In genomic region chr18:48312066-48312465, GRCh38 we compare ENCODE assay signal across 20 cellular contexts.
DNase-seq lines count a peak whose midpoint lies in the region; ATAC-seq, FAIRE-seq and TF ChIP-seq lines count a peak whose summit lies in the region.
"Had no signal": no experiment of that assay in that cellular context is flagged by ENCODE, and none has a peak within 500 bp of the region (broad histone marks: within the 10 kb centered on the region; RNA-seq: fewer than 3 reads in every experiment).

No MANE protein-coding gene starts in this region.

- no peak overlapping the region for H4K8ac ChIP-seq in neuronal stem cell (ENCODE audit: low read depth, low read length)

- no peak overlapping the region for H3K4me3 ChIP-seq in bronchial epithelial cell (ENCODE audit: low read depth, low read length)
- H3K4me3 ChIP-seq in neuronal stem cell (ENCODE audit: low read length in 2 of 2): no peak overlapping the region
- no peak overlapping the region for H3K4me3 ChIP-seq in sigmoid colon
- H3K4me3 ChIP-seq: K562 had no signal

- TF ChIP-seq EP300 in sigmoid colon (IDR thresholded peaks at IDR 0.05): no peak

- DNase-seq in stimulated activated naive CD8-positive, alpha-beta T cell treated with anti-CD3 and anti-CD28 coated beads, Interleukin-15, amount 100 ng/mL, for 72 hours: no peak
- no peak for DNase-seq in stimulated activated naive CD8-positive, alpha-beta T cell treated with anti-CD3 and anti-CD28 coated beads, Interleukin-15, Interleukin-2, amounts not matched to agents 100 U/mL and 50 U/mL, for 24 hours
- DNase-seq in bronchial epithelial cell (ENCODE audit: low read depth) (peak; percentile 49), neuronal stem cell (ENCODE audit: low spot score) (no peak), GM13977 (ENCODE audit: low spot score) (no peak), sigmoid colon (no peak)
- no peak for DNase-seq in stimulated activated CD4-positive, alpha-beta T cell treated with anti-CD3 and anti-CD28 coated beads, Interleukin-2, amount 100 ng/mL, for 24 hours
- DNase-seq: AML-193; CD8-positive, alpha-beta T cell; NCI-H1092 treated with DMSO at 0.1 percent for 48 hours; NCI-H2029 treated with DMSO at 0.1 percent for 48 hours; NCI-H345; NCI-H524; NCI-H774; NK-92 treated with Interleukin-12 subunit alpha and Interleukin-12 subunit beta, amount 100 ng/mL, for 24 hours had no signal

- H3K18ac ChIP-seq in neuronal stem cell (ENCODE audit: low read length): peak overlapping the region; percentile 67

- H3K27me3 ChIP-seq in bronchial epithelial cell (ENCODE audit: control insufficient read depth, insufficient read depth, low read length) (no peaks in the 10 kb centered on the region), neuronal stem cell (ENCODE audit: control insufficient read depth in 3 of 3, insufficient read depth in 3 of 3, low read depth in 1 of 3, low read length in 3 of 3) (no peaks in the 10 kb centered on the region), sigmoid colon (peaks cover 0 to 5% (median 0%) of the 10 kb centered on the region in 3 donors)

- no peaks in the 10 kb centered on the region for H3K4me1 Mint-ChIP-seq in stimulated activated naive CD8-positive, alpha-beta T cell treated with anti-CD3 and anti-CD28 coated beads, Interleukin-15, amount 100 ng/mL, for 72 hours

- H3K4me1 ChIP-seq in neuronal stem cell (ENCODE audit: control insufficient read depth in 2 of 2, insufficient read depth in 1 of 2, low read depth in 1 of 2, low read length in 2 of 2) (peaks cover 0 to 25% of the 10 kb centered on the region in 2 donors), sigmoid colon (no peaks in the 10 kb centered on the region)

- no peak overlapping the region for H3K4me2 ChIP-seq in neuronal stem cell (ENCODE audit: insufficient read depth, low read length, poor library complexity, severe bottlenecking)

- H2BK15ac ChIP-seq in neuronal stem cell (ENCODE audit: low read length): peak overlapping the region; percentile 46

- in situ Hi-C loops in GM13977 (cut with MboI; ENCODE audit: low pct_unique_long_range_greater_than_20kb, low sequenced_read_pairs, unreplicated experiment): no loop called here

- intact Hi-C loops in sigmoid colon (cut with DNase I): no loop called here

- H3K14ac ChIP-seq in neuronal stem cell (ENCODE audit: low read length): peak overlapping the region; percentile 56

- H3K9ac ChIP-seq in neuronal stem cell (ENCODE audit: low read depth, low read length, poor library complexity): no peak overlapping the region

- H2AFZ ChIP-seq in neuronal stem cell (ENCODE audit: low read length): no peak overlapping the region

- H3K9me3 ChIP-seq in neuronal stem cell (replicated peaks in 1 of 2; ENCODE audit: control insufficient read depth in 2 of 2, insufficient read depth in 1 of 2, low read depth in 1 of 2, low read length in 2 of 2) (no peaks in the 10 kb centered on the region), sigmoid colon (no peaks in the 10 kb centered on the region)

- H3K27ac Mint-ChIP-seq in stimulated activated naive CD8-positive, alpha-beta T cell treated with anti-CD3 and anti-CD28 coated beads, Interleukin-15, amount 100 ng/mL, for 72 hours: no peak overlapping the region
- H3K27ac Mint-ChIP-seq: CD8-positive, alpha-beta T cell had no signal

- no peak for TF ChIP-seq CTCF in bronchial epithelial cell (IDR thresholded peaks at IDR 0.05; ENCODE audit: insufficient read depth, low read length, severe bottlenecking)
- TF ChIP-seq CTCF in GM13977 (IDR thresholded peaks at IDR 0.05; ENCODE audit: extremely low read depth, insufficient read depth, missing control alignments): no peak
- TF ChIP-seq CTCF in sigmoid colon (IDR thresholded peaks at IDR 0.05): no peak

- H4K91ac ChIP-seq in neuronal stem cell (ENCODE audit: low read depth, low read length, poor library complexity): no peak overlapping the region

- H3K4ac ChIP-seq in neuronal stem cell (ENCODE audit: low read length): no peak overlapping the region

- no peak overlapping the region for H2BK12ac ChIP-seq in neuronal stem cell (ENCODE audit: low read length)

- H3K9me3 Mint-ChIP-seq in stimulated activated naive CD8-positive, alpha-beta T cell treated with anti-CD3 and anti-CD28 coated beads, Interleukin-15, amount 100 ng/mL, for 72 hours: no peaks in the 10 kb centered on the region
- H3K9me3 Mint-ChIP-seq: CD8-positive, alpha-beta T cell had no signal

- no peak overlapping the region for H3K27ac ChIP-seq in neuronal stem cell (replicated peaks; ENCODE audit: low read length)
- no peak overlapping the region for H3K27ac ChIP-seq in sigmoid colon

- H3K27me3 Mint-ChIP-seq in stimulated activated naive CD8-positive, alpha-beta T cell treated with anti-CD3 and anti-CD28 coated beads, Interleukin-15, amount 100 ng/mL, for 72 hours: no peaks in the 10 kb centered on the region

- WGBS in neuronal stem cell (ENCODE audit: extremely low coverage in 2 of 2, insufficient read length in 2 of 2, insufficient replicate concordance in 1 of 2), 2 donors: no CpG with 5 or more reads among the region's 5 CpGs
- WGBS in sigmoid colon, 2 donors: 87 to 88% methylated on average over 5 of the region's 5 CpGs

- no peak for FAIRE-seq in bronchial epithelial cell (lab: Jason Lieb, UNC)
- FAIRE-seq: G401.6, GM19239, K562 had no signal

- H3K23ac ChIP-seq in neuronal stem cell (ENCODE audit: low read depth, low read length, poor library complexity): no peak overlapping the region

- ATAC-seq in stimulated activated naive CD8-positive, alpha-beta T cell treated with anti-CD3 and anti-CD28 coated beads, Interleukin-15, amount 100 ng/mL, for 72 hours: peak; percentile 15
- no peak for ATAC-seq in stimulated activated naive CD8-positive, alpha-beta T cell treated with anti-CD3 and anti-CD28 coated beads, Interleukin-15, Interleukin-2, amounts not matched to agents 100 U/mL and 50 U/mL, for 24 hours
- ATAC-seq in HG03432 (IDR thresholded peaks at IDR 0.05; ENCODE audit: unreplicated experiment): no peak
- ATAC-seq: CD8-positive, alpha-beta T cell; K562; Panc1 had no signal

- TF ChIP-seq POLR2A in sigmoid colon (IDR thresholded peaks at IDR 0.05): no peak

- H2BK5ac ChIP-seq in neuronal stem cell (ENCODE audit: low read length): no peak overlapping the region

- H2BK120ac ChIP-seq in neuronal stem cell (ENCODE audit: low read depth, low read length): no peak overlapping the region

- H3K36me3 ChIP-seq in bronchial epithelial cell (ENCODE audit: control insufficient read depth, insufficient read depth, low read length) (no peaks in the 10 kb centered on the region), neuronal stem cell (replicated peaks in 1 of 2; ENCODE audit: control insufficient read depth in 2 of 2, insufficient read depth in 2 of 2, low read length in 2 of 2) (no peaks in the 10 kb centered on the region), sigmoid colon (no peaks in the 10 kb centered on the region)

- peak overlapping the region; percentile 36 for H2AK5ac ChIP-seq in neuronal stem cell (ENCODE audit: low read depth, low read length)

- no peak overlapping the region for H3K4me3 Mint-ChIP-seq in stimulated activated naive CD8-positive, alpha-beta T cell treated with anti-CD3 and anti-CD28 coated beads, Interleukin-15, amount 100 ng/mL, for 72 hours
- H3K4me3 Mint-ChIP-seq: CD8-positive, alpha-beta T cell had no signal

- H3K79me1 ChIP-seq in neuronal stem cell (ENCODE audit: low read depth, low read length): no peaks in the 10 kb centered on the region
